In the genomic region with DNA sequence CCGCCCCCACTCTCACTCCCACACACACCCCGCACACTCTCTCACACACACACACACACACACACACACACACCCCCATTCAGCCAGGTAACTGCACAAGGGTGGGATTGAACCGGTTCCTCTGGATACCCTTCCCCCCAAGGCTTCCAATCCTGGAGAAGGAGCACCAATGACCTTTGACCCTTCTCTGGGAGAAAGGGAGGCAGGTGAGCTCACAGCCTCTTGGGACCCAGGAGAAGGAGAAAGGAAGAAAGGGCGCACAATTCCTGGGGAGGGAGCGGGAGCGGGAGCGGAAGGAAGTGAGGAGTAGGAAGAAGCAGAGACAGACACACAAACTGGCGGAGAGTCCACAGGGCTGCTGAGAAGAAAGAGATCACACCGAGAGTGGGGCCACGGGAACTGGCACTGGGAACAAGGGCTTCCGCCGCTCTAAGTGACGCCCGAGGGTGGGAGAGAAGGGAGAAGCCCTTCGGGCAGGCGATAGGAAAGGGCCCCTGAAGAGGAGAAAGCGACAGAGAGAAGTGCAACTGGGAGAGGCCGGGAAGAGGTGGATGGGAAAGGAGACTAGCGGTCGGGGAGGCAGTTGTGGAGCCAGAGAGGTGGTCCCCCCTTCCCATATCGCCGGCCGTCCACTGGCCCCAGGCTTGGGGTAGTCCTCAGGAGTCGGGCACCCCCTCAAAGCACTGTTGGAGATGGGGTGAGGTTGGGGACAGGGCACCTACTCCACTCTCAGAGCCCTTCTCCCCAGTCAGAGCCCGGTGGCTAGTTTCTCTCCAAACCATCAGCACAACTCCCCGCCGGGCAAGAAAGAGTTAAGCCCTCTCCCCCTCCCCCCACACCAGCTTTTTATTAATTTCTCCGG, we compare ENCODE assay signal across 1 cellular context.
TF ChIP-seq lines count a peak whose summit lies in the region.

No MANE protein-coding gene starts in this region.

TF ChIP-seq in SK-N-SH, 30 proteins besides CTCF, POLR2A, EP300 and RAD21 (continued from another document):
- TF ChIP-seq USF1 (IDR thresholded peaks at IDR 0.05; ENCODE audit: borderline replicate concordance, low read depth) (no peak), NRF1 (IDR thresholded peaks at IDR 0.05; ENCODE audit: low read depth, low read length) (no peak), RCOR1 (IDR thresholded peaks at IDR 0.05; ENCODE audit: low read length) (no peak), POLR2AphosphoS5 (IDR thresholded peaks at IDR 0.05; ENCODE audit: low read depth, low read length) (no peak), USF2 (IDR thresholded peaks at IDR 0.05; ENCODE audit: borderline replicate concordance, low read depth, low read length) (no peak), TEAD4 (IDR thresholded peaks at IDR 0.05; ENCODE audit: borderline replicate concordance, insufficient read depth) (no peak), ELF1 (IDR thresholded peaks at IDR 0.05) (no peak)
- TF ChIP-seq, protein P1, sequence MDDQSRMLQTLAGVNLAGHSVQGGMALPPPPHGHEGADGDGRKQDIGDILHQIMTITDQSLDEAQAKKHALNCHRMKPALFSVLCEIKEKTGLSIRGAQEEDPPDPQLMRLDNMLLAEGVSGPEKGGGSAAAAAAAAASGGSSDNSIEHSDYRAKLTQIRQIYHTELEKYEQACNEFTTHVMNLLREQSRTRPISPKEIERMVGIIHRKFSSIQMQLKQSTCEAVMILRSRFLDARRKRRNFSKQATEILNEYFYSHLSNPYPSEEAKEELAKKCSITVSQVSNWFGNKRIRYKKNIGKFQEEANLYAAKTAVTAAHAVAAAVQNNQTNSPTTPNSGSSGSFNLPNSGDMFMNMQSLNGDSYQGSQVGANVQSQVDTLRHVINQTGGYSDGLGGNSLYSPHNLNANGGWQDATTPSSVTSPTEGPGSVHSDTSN (IDR thresholded peaks at IDR 0.05): no peak
